In the genomic region with DNA sequence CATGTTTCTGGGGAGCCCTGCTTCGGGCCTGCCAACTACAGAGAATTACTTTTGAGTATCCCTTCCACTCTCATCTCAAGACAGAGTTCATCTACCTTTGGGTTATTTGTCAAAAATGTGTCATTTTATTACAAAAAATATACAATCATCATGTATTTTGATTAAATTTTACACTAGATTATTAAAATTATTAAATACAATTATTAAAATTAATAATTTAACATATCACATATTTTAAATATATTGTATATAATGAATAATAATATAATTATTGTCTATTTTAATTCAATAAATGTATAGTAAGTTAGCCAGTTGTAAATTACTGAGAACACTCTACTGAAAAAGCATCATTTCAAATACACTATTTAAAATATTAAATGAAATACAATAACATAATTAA, we compare ENCODE assay signal across 11 cellular contexts.
"Had no signal": no experiment of that assay in that cellular context is flagged by ENCODE, and none has a peak within 500 bp of the region (broad histone marks: within the 10 kb centered on the region; RNA-seq: fewer than 3 reads in every experiment).

No MANE protein-coding gene starts in this region.

- H3K4me1 ChIP-seq: upper lobe of right lung had no signal

- H3K36me3 ChIP-seq: upper lobe of right lung had no signal

- H3K4me3 ChIP-seq: hepatocyte, upper lobe of right lung had no signal

- H3K9me3 ChIP-seq: upper lobe of right lung had no signal

- ATAC-seq: right cardiac atrium had no signal

- DNase-seq: activated CD4-positive, CD25-positive, alpha-beta regulatory T cell; activated naive CD4-positive, alpha-beta T cell; activated T-cell treated with anti-CD3 and anti-CD28 coated beads, Interleukin-2, amount 50 U/mL, for 48 hours; central memory CD4-positive, alpha-beta T cell; cortex of kidney; effector CD8-positive, alpha-beta T cell; kidney glomerular epithelial cell; right cardiac atrium; stimulated activated naive CD4-positive, alpha-beta T cell; upper lobe of right lung had no signal

- H3K27ac ChIP-seq: hepatocyte, upper lobe of right lung had no signal
